8 cellular contexts compared by ENCODE assay signal in genomic region chr4:89324671-89325070, GRCh38. TPM values are rescaled to one million over a fixed set of nuclear protein-coding genes. Genes with fewer than 3 reads are reported as not detected.
DNase-seq lines count a peak whose midpoint lies in the region; ATAC-seq and TF ChIP-seq lines count a peak whose summit lies in the region.

No MANE protein-coding gene starts in this region.

- intact Hi-C loops in left lung (cut with DNase I): no loop called here

- no peaks in the 10 kb centered on the region for H4K20me1 ChIP-seq in OCI-LY3 (ENCODE audit: insufficient read depth, low read length)

- peak overlapping the region; percentile 21; the same call in 1 of the 2 replicates for H3K4me3 ChIP-seq in OCI-LY3 (ENCODE audit: low read length)
- no peak overlapping the region for H3K4me3 ChIP-seq in left lung

- no peaks in the 10 kb centered on the region for H3K79me2 ChIP-seq in OCI-LY3 (ENCODE audit: low read length)

- H3K9ac ChIP-seq in OCI-LY3 (ENCODE audit: low read length): no peak overlapping the region

- DNase-seq in left lung (peak in 1 of 2 donors; percentile 44), COR-L47 (lab: John Stamatoyannopoulos, UW) (no peak), NCI-H510A treated with DMSO at 0.1 percent for 48 hours (lab: John Stamatoyannopoulos, UW) (no peak), SK-N-DZ (ENCODE audit: low spot score) (no peak), NCI-H2107 treated with DMSO at 0.1 percent for 48 hours (lab: John Stamatoyannopoulos, UW; ENCODE audit: unreplicated experiment) (no peak)

- H3K27ac ChIP-seq in OCI-LY3 (ENCODE audit: low read length) (peak overlapping the region; percentile 38), left lung (peak overlapping the region in 1 of 2 donors; percentile 63)

- ATAC-seq in GM18867 (IDR thresholded peaks at IDR 0.05; ENCODE audit: unreplicated experiment) (peak; percentile 94), HG02759 (IDR thresholded peaks at IDR 0.05; ENCODE audit: unreplicated experiment) (peak; percentile 94), left lung (peak; percentile 89)

- peaks cover 20% of the 10 kb centered on the region for H3K4me1 ChIP-seq in OCI-LY3 (ENCODE audit: low read length)
- peaks cover 0 to 6% of the 10 kb centered on the region in 2 donors for H3K4me1 ChIP-seq in left lung

- H2AFZ ChIP-seq in OCI-LY3 (ENCODE audit: low read depth, low read length): no peak overlapping the region

- TF ChIP-seq CTCF in OCI-LY3 (IDR thresholded peaks at IDR 0.05; ENCODE audit: low read depth, low read length) (no peak), left lung (IDR thresholded peaks at IDR 0.05) (no peak)

- no peaks in the 10 kb centered on the region for H3K9me3 ChIP-seq in OCI-LY3 (ENCODE audit: insufficient read depth, low read length)
- peaks cover 0 to 4% of the 10 kb centered on the region in 2 donors for H3K9me3 ChIP-seq in left lung

- peaks cover 2% of the 10 kb centered on the region; the same call in 1 of the 2 replicates for H3K27me3 ChIP-seq in OCI-LY3 (ENCODE audit: low read depth, low read length)
- H3K27me3 ChIP-seq in left lung: no peaks in the 10 kb centered on the region

- H3K36me3 ChIP-seq in OCI-LY3 (replicated peaks; ENCODE audit: low read depth, low read length): no peaks in the 10 kb centered on the region
- no peaks in the 10 kb centered on the region for H3K36me3 ChIP-seq in left lung

- H3K4me2 ChIP-seq in OCI-LY3 (ENCODE audit: low read length): peak overlapping the region; percentile 57

RNA-seq across cellular contexts. Expression of gene GPRIN3, which starts 17.1 kb away (rescaled TPM):
- total RNA-seq in left lung: 10 to 100 TPM in 1 of 2 donors, 1 to 10 TPM in 1; 9.4 to 14.1 TPM
- 1.9 and 2.5 TPM in 2 replicates for polyA plus RNA-seq in SK-N-DZ (2014; cell fraction: cytosol; rRNA removed)
- polyA plus RNA-seq in SK-N-DZ (2014; cell fraction: nucleus; rRNA removed): 1.1 and 1.6 TPM in 2 replicates
